ENCODE assay signal across 27 cellular contexts in the genomic region with DNA sequence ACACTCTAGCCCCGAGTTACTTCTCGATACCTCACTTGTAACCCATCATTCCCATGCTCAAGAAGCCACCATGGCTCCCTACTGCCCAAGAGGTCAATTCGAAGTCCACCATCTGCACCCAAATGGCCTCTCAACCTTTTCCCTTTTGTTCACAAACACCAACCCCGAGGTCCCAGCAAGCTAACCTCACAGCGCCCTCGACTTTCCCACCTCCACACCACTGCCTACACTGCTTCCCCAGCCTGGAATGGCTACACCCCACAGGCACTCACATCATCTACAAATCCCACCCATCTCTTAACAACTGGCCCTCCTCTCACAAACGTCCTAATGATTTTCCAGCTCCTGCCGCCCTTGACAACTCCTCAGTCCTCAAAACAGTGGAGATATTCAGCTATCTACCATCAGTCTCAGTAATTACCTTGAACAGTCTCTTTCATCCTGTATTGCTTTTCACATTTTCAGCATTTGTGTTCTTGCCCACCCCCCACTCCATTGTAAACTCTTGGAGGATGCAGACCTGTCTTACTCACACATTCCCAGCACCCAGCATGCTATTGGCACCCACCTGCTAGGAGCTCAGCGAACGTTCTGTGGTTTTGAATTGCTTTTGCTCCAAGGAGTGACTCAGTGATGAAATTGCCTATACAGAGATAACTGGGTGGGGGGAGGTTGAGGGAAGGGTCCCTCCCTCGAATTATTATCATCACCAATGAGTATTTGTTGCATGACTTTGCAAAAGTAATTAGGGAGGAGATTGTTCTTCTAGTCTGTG.
DNase-seq lines count a peak whose midpoint lies in the region; ATAC-seq, FAIRE-seq and TF ChIP-seq lines count a peak whose summit lies in the region.
"Had no signal": no experiment of that assay in that cellular context is flagged by ENCODE, and none has a peak within 500 bp of the region (broad histone marks: within the 10 kb centered on the region; RNA-seq: fewer than 3 reads in every experiment).

No MANE protein-coding gene starts in this region.

- no peaks in the 10 kb centered on the region for H3K27me3 ChIP-seq in brain microvascular endothelial cell (replicated peaks)
- no peaks in the 10 kb centered on the region for H3K27me3 ChIP-seq in foreskin keratinocyte
- H3K27me3 ChIP-seq: SJCRH30, vagina had no signal

- TF ChIP-seq CTCF in brain microvascular endothelial cell (IDR thresholded peaks at IDR 0.05; ENCODE audit: low read depth, low read length, missing control alignments) (no peak), foreskin keratinocyte (conservative IDR thresholded peaks at IDR 0.05) (no peak)

- no peak overlapping the region for H3K4me3 ChIP-seq in brain microvascular endothelial cell (ENCODE audit: low read depth, low read length)
- H3K4me3 ChIP-seq: mucosa of descending colon, PC-9, SJCRH30, vagina had no signal

- no peaks in the 10 kb centered on the region for H3K36me3 ChIP-seq in brain microvascular endothelial cell (replicated peaks)
- H3K36me3 ChIP-seq: SJCRH30, vagina had no signal

- peak; percentile 95 for FAIRE-seq in urothelium cell line (lab: Jason Lieb, UNC)
- FAIRE-seq: GM12892, kidney had no signal

- H3K27ac ChIP-seq in brain microvascular endothelial cell: no peak overlapping the region
- peak overlapping the region; percentile 96 for H3K27ac ChIP-seq in foreskin keratinocyte
- H3K27ac ChIP-seq: 22Rv1, PC-9, SJCRH30, vagina had no signal

- DNase-seq in DMS79 (lab: John Stamatoyannopoulos, UW) (peak; percentile 3), DMS79 treated with DMSO at 0.1 percent for 48 hours (lab: John Stamatoyannopoulos, UW) (no peak), brain microvascular endothelial cell (peak; percentile 5), foreskin keratinocyte (peak; percentile 90 to 96), urothelium cell line (ENCODE audit: low spot score) (peak; percentile 78), SHP77 treated with DMSO at 0.1 percent for 48 hours (lab: John Stamatoyannopoulos, UW) (no peak), NCI-H446 (lab: John Stamatoyannopoulos, UW) (no peak)
- DNase-seq in activated naive CD4-positive, alpha-beta T cell (lab: John Stamatoyannopoulos, UW): no peak
- DNase-seq: activated CD4-positive, alpha-beta T cell treated with anti-CD3 and anti-CD28 coated beads, Interleukin-2, amount 50 U/mL, for 4 hours; activated CD4-positive, CD25-positive, alpha-beta regulatory T cell; activated naive CD4-positive, alpha-beta T cell treated with anti-CD3 and anti-CD28 coated beads, Interleukin-2, amount 10 ng/mL, durations not matched to agents 7 days and 5 days; caudate nucleus; CD4-positive, CD25-positive, alpha-beta regulatory T cell; EL; kidney; MM.1S; mucosa of descending colon; NCI-H1417; PC-9; right cardiac atrium; SJCRH30; stimulated activated CD4-positive, alpha-beta T cell treated with anti-CD3 and anti-CD28 coated beads, Interleukin-4, amount 100 ng/mL, for 1 hour had no signal

- ATAC-seq in foreskin keratinocyte: peak; percentile 65
- ATAC-seq: HCT116; mucosa of descending colon; right cardiac atrium; stimulated activated memory B cell treated with anti-CD40 and anti-IgM and Interleukin-4, amounts not matched to agents 10 μg/mL and 1 μg/mL and 100 μg/mL, for 72 hours had no signal

- in situ Hi-C loops in brain microvascular endothelial cell (cut with HindIII; ENCODE audit: low pct_ligation_motif_present, low sequenced_read_pairs): no loop called here

- peaks cover 23% of the 10 kb centered on the region for H3K4me1 ChIP-seq in foreskin keratinocyte
- H3K4me1 ChIP-seq: SJCRH30, vagina had no signal

Comparison
In these comparisons a context has a peak if more than half of its experiments do, and no peak if none do; other contexts are left out.
1. DNase-seq: peak in DMS79 (single experiment), brain microvascular endothelial cell (single experiment), foreskin keratinocyte (2 of 2) and urothelium cell line (single experiment); none in DMS79 treated with DMSO at 0.1 percent for 48 hours (single experiment), SHP77 treated with DMSO at 0.1 percent for 48 hours (single experiment), NCI-H446 (0 of 2) and activated naive CD4-positive, alpha-beta T cell (0 of 4).